In genomic region chr12:93894391-93895095, GRCh38 we compare ENCODE assay signal across 10 cellular contexts.
DNase-seq lines count a peak whose midpoint lies in the region; ATAC-seq and TF ChIP-seq lines count a peak whose summit lies in the region.
"Had no signal": no experiment of that assay in that cellular context is flagged by ENCODE, and none has a peak within 500 bp of the region (broad histone marks: within the 10 kb centered on the region; RNA-seq: fewer than 3 reads in every experiment).

No MANE protein-coding gene starts in this region.

- peak in 1 of 12 donors; percentile 22 for TF ChIP-seq CTCF in heart left ventricle (IDR thresholded peaks at IDR 0.05)

- peak in 1 of 2 donors; percentile 16 for TF ChIP-seq POLR2A in heart left ventricle (IDR thresholded peaks at IDR 0.05)

- H3K9me3 ChIP-seq in heart left ventricle, result no peaks in the 10 kb centered on the region

- no peaks in the 10 kb centered on the region for H3K36me3 ChIP-seq in heart left ventricle

- WGBS in heart left ventricle, 4 donors, result 1 to 6% (median 4%) methylated on average over 12 to 17 of the region's 17 CpGs

- intact Hi-C loops in heart left ventricle (cut with DNase I), result loop anchor here in 9 of 10 donors (2.0 to 10.0 kb wide), 21 partner anchors 60 to 330 kb away; partner anchors contain the start of genes CRADD (in 4 of the 9) and SOCS2 (in 3 of the 9)

- peaks cover 10 to 50% (median 36%) of the 10 kb centered on the region in 12 donors for H3K4me1 ChIP-seq in heart left ventricle

- peak; percentile 70 for DNase-seq in AG20443 (ENCODE audit: low spot score)
- peak in 55 of 56 donors; percentile 22 to 87 (median 65) for DNase-seq in amygdala (lab: John Stamatoyannopoulos, UW)
- peak; percentile 87 to 96 (median 91) for DNase-seq in heart left ventricle
- peak; percentile 84 for DNase-seq in pons (ENCODE audit: low spot score)
- no peak for DNase-seq in activated CD8-positive, alpha-beta memory T cell treated with anti-CD3 and anti-CD28 coated beads for 24 hours
- DNase-seq in kidney tubule cell (ENCODE audit: low spot score), result no peak
- DNase-seq: activated T-cell treated with anti-CD3 and anti-CD28 coated beads, Interleukin-2, amount 50 U/mL, for 48 hours; CD4-positive, alpha-beta T cell had no signal

- H3K27me3 ChIP-seq in heart left ventricle, result no peaks in the 10 kb centered on the region

- ATAC-seq in heart left ventricle, result peak; percentile 83 to 96 (median 94)
- ATAC-seq in HG02981 (IDR thresholded peaks at IDR 0.05; ENCODE audit: unreplicated experiment), result no peak
- ATAC-seq in GM19452 (IDR thresholded peaks at IDR 0.05; ENCODE audit: unreplicated experiment), result no peak

- peak overlapping the region in 9 of 12 donors; percentile 4 to 41 (median 22) for H3K4me3 ChIP-seq in heart left ventricle

- peak overlapping the region; percentile 79 to 90 (median 86) for H3K27ac ChIP-seq in heart left ventricle

Comparison
In these comparisons a context has a peak if more than half of its experiments do, and no peak if none do; other contexts are left out.
1. DNase-seq: peak in AG20443 (single experiment), amygdala (55 of 56), heart left ventricle (5 of 5) and pons (single experiment); none in activated CD8-positive, alpha-beta memory T cell treated with anti-CD3 and anti-CD28 coated beads for 24 hours (single experiment) and kidney tubule cell (single experiment).
2. ATAC-seq: peak in heart left ventricle (4 of 4); none in HG02981 (single experiment) and GM19452 (single experiment).